In the genomic region with DNA sequence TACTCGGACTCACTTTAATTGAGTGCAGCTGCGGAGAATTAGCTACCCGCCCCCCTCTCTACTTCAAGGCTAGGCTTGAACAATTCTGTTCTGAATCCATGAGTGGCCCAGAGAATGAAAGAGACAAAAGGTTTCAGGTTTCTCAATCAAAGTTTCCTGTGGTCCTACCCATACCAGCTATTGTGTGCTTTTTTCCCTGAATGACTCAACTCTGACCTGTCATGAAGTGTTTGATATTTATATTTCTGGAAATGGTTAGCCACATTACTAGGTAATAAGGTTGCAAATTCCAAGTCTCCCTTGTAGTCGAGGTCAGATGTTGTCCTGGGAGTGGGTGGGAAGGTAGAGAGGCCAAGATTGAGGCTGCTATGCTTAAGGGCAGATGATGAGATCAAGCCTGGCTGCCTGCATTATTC, we compare ENCODE assay signal across 9 cellular contexts.
DNase-seq lines count a peak whose midpoint lies in the region; ATAC-seq and TF ChIP-seq lines count a peak whose summit lies in the region.
"Had no signal": no experiment of that assay in that cellular context is flagged by ENCODE, and none has a peak within 500 bp of the region (broad histone marks: within the 10 kb centered on the region; RNA-seq: fewer than 3 reads in every experiment).

No MANE protein-coding gene starts in this region.

- H3K9me3 ChIP-seq in smooth muscle cell (replicated peaks; ENCODE audit: low read depth) (no peaks in the 10 kb centered on the region), ovary (no peaks in the 10 kb centered on the region)

- 36% methylated on average over 4 of the region's 4 CpGs for WGBS in smooth muscle cell (ENCODE audit: low lambda C conversion rate)
- WGBS in ovary, 3 donors: 69 to 76% (median 72%) methylated on average over 4 of the region's 4 CpGs

- no peak for TF ChIP-seq POLR2A in ovary (IDR thresholded peaks at IDR 0.05)

- no peak for TF ChIP-seq EP300 in ovary (IDR thresholded peaks at IDR 0.05)

- no peaks in the 10 kb centered on the region for H3K36me3 ChIP-seq in smooth muscle cell (ENCODE audit: low read depth)
- no peaks in the 10 kb centered on the region for H3K36me3 ChIP-seq in ovary

- H3K27ac ChIP-seq in smooth muscle cell (ENCODE audit: low read depth): peak overlapping the region; percentile 67
- no peak overlapping the region for H3K27ac ChIP-seq in ovary

- peaks cover 27 to 34% of the 10 kb centered on the region in 2 donors for H3K4me1 Mint-ChIP-seq in natural killer cell treated with Interleukin-12 subunit alpha and Interleukin-12 subunit beta and Interleukin-15 and Interleukin-18, amount 100 ng/mL, for 72 hours (ENCODE audit: low read depth in 2 of 2)
- H3K4me1 Mint-ChIP-seq in natural killer cell: peaks cover 25 to 29% of the 10 kb centered on the region in 2 donors

- peak overlapping the region; percentile 64 to 68 for H3K27ac Mint-ChIP-seq in natural killer cell treated with Interleukin-12 subunit alpha and Interleukin-12 subunit beta and Interleukin-15 and Interleukin-18, amount 100 ng/mL, for 72 hours
- no peak overlapping the region for H3K27ac Mint-ChIP-seq in natural killer cell
- H3K27ac Mint-ChIP-seq: activated naive CD8-positive, alpha-beta T cell had no signal

- DNase-seq in natural killer cell treated with Interleukin-12 subunit alpha and Interleukin-12 subunit beta and Interleukin-15 and Interleukin-18, amount 100 ng/mL, for 72 hours (ENCODE audit: low spot score): no peak
- no peak for DNase-seq in natural killer cell
- peak; percentile 88 for DNase-seq in NCI-H226
- DNase-seq in epidermal melanocyte (ENCODE audit: insufficient read length, low spot score): peak; percentile 27
- no peak for DNase-seq in smooth muscle cell (lab: John Stamatoyannopoulos, UW; ENCODE audit: unreplicated experiment)
- no peak for DNase-seq in T-helper 9 cell
- no peak for DNase-seq in ovary

- no peaks in the 10 kb centered on the region for H3F3A ChIP-seq in smooth muscle cell (ENCODE audit: low read depth)

- no peak overlapping the region for H2AFZ ChIP-seq in smooth muscle cell (ENCODE audit: low read depth)

- no peaks in the 10 kb centered on the region for H4K20me1 ChIP-seq in smooth muscle cell (ENCODE audit: low read depth)

- peak overlapping the region; percentile 51 for H3K4me3 Mint-ChIP-seq in natural killer cell treated with Interleukin-12 subunit alpha and Interleukin-12 subunit beta and Interleukin-15 and Interleukin-18, amount 100 ng/mL, for 72 hours
- no peak overlapping the region for H3K4me3 Mint-ChIP-seq in natural killer cell
- H3K4me3 Mint-ChIP-seq: activated naive CD8-positive, alpha-beta T cell had no signal

- intact Hi-C loops in natural killer cell (cut with micrococcal nuclease): loop anchor here (10.0 kb wide), 2 partner anchors 55 to 95 kb away; no protein-coding TSS in a partner anchor
- intact Hi-C loops in ovary (cut with DNase I): no loop called here

- no peaks in the 10 kb centered on the region for H3K79me2 ChIP-seq in smooth muscle cell (ENCODE audit: low read depth)

- H3K27me3 ChIP-seq in smooth muscle cell (ENCODE audit: low read depth) (no peaks in the 10 kb centered on the region), ovary (no peaks in the 10 kb centered on the region)

- H3K27me3 Mint-ChIP-seq in natural killer cell treated with Interleukin-12 subunit alpha and Interleukin-12 subunit beta and Interleukin-15 and Interleukin-18, amount 100 ng/mL, for 72 hours: no peaks in the 10 kb centered on the region
- H3K27me3 Mint-ChIP-seq in natural killer cell (ENCODE audit: low read depth in 2 of 2): no peaks in the 10 kb centered on the region
- H3K27me3 Mint-ChIP-seq: activated naive CD8-positive, alpha-beta T cell had no signal

- no peak overlapping the region for H3K9ac ChIP-seq in smooth muscle cell (ENCODE audit: low read depth)

- TF ChIP-seq CTCF in natural killer cell (IDR thresholded peaks at IDR 0.05): no peak
- no peak for TF ChIP-seq CTCF in smooth muscle cell (IDR thresholded peaks at IDR 0.05; ENCODE audit: borderline replicate concordance, insufficient read depth, poor library complexity, severe bottlenecking)
- TF ChIP-seq CTCF in ovary (IDR thresholded peaks at IDR 0.05): no peak

- ATAC-seq in natural killer cell treated with Interleukin-12 subunit alpha and Interleukin-12 subunit beta and Interleukin-15 and Interleukin-18, amount 100 ng/mL, for 72 hours: peak; percentile 87 to 89
- ATAC-seq in natural killer cell: no peak
- peak; percentile 63 for ATAC-seq in HG02981 (IDR thresholded peaks at IDR 0.05; ENCODE audit: unreplicated experiment)

- peaks cover 20% of the 10 kb centered on the region for H3K4me1 ChIP-seq in smooth muscle cell (ENCODE audit: low read depth)
- no peaks in the 10 kb centered on the region for H3K4me1 ChIP-seq in ovary (ENCODE audit: insufficient read depth)

- no peaks in the 10 kb centered on the region for H3K9me3 Mint-ChIP-seq in natural killer cell treated with Interleukin-12 subunit alpha and Interleukin-12 subunit beta and Interleukin-15 and Interleukin-18, amount 100 ng/mL, for 72 hours
- no peaks in the 10 kb centered on the region for H3K9me3 Mint-ChIP-seq in natural killer cell

- no peak overlapping the region for H3K4me2 ChIP-seq in smooth muscle cell

- no peaks in the 10 kb centered on the region for H3K36me3 Mint-ChIP-seq in natural killer cell treated with Interleukin-12 subunit alpha and Interleukin-12 subunit beta and Interleukin-15 and Interleukin-18, amount 100 ng/mL, for 72 hours
- H3K36me3 Mint-ChIP-seq in natural killer cell: no peaks in the 10 kb centered on the region
- H3K36me3 Mint-ChIP-seq: activated naive CD8-positive, alpha-beta T cell had no signal

- H3K4me3 ChIP-seq in smooth muscle cell (no peak overlapping the region), ovary (no peak overlapping the region)

Comparison
In these comparisons a context has a peak if more than half of its experiments do, and no peak if none do; other contexts are left out.
1. ATAC-seq: peak in natural killer cell treated with Interleukin-12 subunit alpha and Interleukin-12 subunit beta and Interleukin-15 and Interleukin-18, amount 100 ng/mL, for 72 hours (2 of 2) and HG02981 (single experiment); none in natural killer cell (0 of 3).
2. H3K27ac Mint-ChIP-seq: peak in natural killer cell treated with Interleukin-12 subunit alpha and Interleukin-12 subunit beta and Interleukin-15 and Interleukin-18, amount 100 ng/mL, for 72 hours (2 of 2); none in natural killer cell (0 of 2).
3. DNase-seq: peak in NCI-H226 (single experiment) and epidermal melanocyte (single experiment); none in natural killer cell treated with Interleukin-12 subunit alpha and Interleukin-12 subunit beta and Interleukin-15 and Interleukin-18, amount 100 ng/mL, for 72 hours (single experiment), natural killer cell (single experiment), smooth muscle cell (single experiment), T-helper 9 cell (single experiment) and ovary (0 of 5).